In genomic region chr17:50722746-50723145, GRCh38 we compare ENCODE assay signal across 13 cellular contexts. TPM values are rescaled to one million over a fixed set of nuclear protein-coding genes. Genes with fewer than 3 reads are reported as not detected.
A peak's percentile ranks its signal among the peaks of the same experiment; 100 is the strongest.
DNase-seq lines count a peak whose midpoint lies in the region; ATAC-seq and TF ChIP-seq lines count a peak whose summit lies in the region.
"Had no signal": no experiment of that assay in that cellular context is flagged by ENCODE, and none has a peak within 500 bp of the region (broad histone marks: within the 10 kb centered on the region; RNA-seq: fewer than 3 reads in every experiment).

No MANE protein-coding gene starts in this region.

- H3K27me3 ChIP-seq in breast epithelium, result no peaks in the 10 kb centered on the region

- H3K9me3 Mint-ChIP-seq in MCF 10A (ENCODE audit: unreplicated experiment), result no peaks in the 10 kb centered on the region
- no peaks in the 10 kb centered on the region for H3K9me3 Mint-ChIP-seq in WTC11
- no peaks in the 10 kb centered on the region for H3K9me3 Mint-ChIP-seq in glutamatergic neuron (ENCODE audit: unreplicated experiment)
- no peaks in the 10 kb centered on the region for H3K9me3 Mint-ChIP-seq in stimulated activated naive CD8-positive, alpha-beta T cell treated with anti-CD3 and anti-CD28 coated beads, Interleukin-15, amount 100 ng/mL, for 72 hours

- CTCF ChIA-PET in MCF 10A (lab: Yijun Ruan, JAX), result no interaction called here
- CTCF ChIA-PET in WTC11 (lab: Charles Lee), result no interaction called here

- H3K27ac Mint-ChIP-seq in MCF 10A (ENCODE audit: low read depth, unreplicated experiment) (peak overlapping the region; percentile 59), WTC11 (peak overlapping the region; percentile 89), glutamatergic neuron (ENCODE audit: unreplicated experiment) (peak overlapping the region; percentile 36)
- H3K27ac Mint-ChIP-seq in stimulated activated naive CD8-positive, alpha-beta T cell treated with anti-CD3 and anti-CD28 coated beads, Interleukin-15, amount 100 ng/mL, for 72 hours, result no peak overlapping the region

- peak overlapping the region; percentile 96 for H3K4me3 Mint-ChIP-seq in MCF 10A (ENCODE audit: unreplicated experiment)
- H3K4me3 Mint-ChIP-seq in WTC11, result peak overlapping the region; percentile 96
- H3K4me3 Mint-ChIP-seq in glutamatergic neuron (ENCODE audit: unreplicated experiment), result peak overlapping the region; percentile 91
- peak overlapping the region; percentile 91 to 94 for H3K4me3 Mint-ChIP-seq in stimulated activated naive CD8-positive, alpha-beta T cell treated with anti-CD3 and anti-CD28 coated beads, Interleukin-15, amount 100 ng/mL, for 72 hours

- H3K36me3 ChIP-seq in breast epithelium, result no peaks in the 10 kb centered on the region

- DNase-seq in MCF 10A (ENCODE audit: unreplicated experiment) (no peak), breast epithelium (ENCODE audit: low spot score in 2 of 2) (no peak), WTC11 (ENCODE audit: low spot score) (no peak), glutamatergic neuron (no peak), SW480 (ENCODE audit: low spot score) (no peak), caudate nucleus (lab: John Stamatoyannopoulos, UW) (no peak), HCEC 1CT (no peak)
- DNase-seq in stimulated activated naive CD8-positive, alpha-beta T cell treated with anti-CD3 and anti-CD28 coated beads, Interleukin-15, amount 100 ng/mL, for 72 hours, result no peak
- DNase-seq: amygdala, C1 segment of cervical spinal cord, NCI-H748 treated with DMSO at 0.1 percent for 48 hours, T-helper 9 cell had no signal

- BruUV-seq in MCF 10A (replicated peaks; lab: Mats Ljungman, UMichigan), result no TSS peak

- no peaks in the 10 kb centered on the region for H3K9me3 ChIP-seq in breast epithelium

- H3K27ac ChIP-seq in breast epithelium (no peak overlapping the region), caudate nucleus (ENCODE audit: low read depth, low read length) (no peak overlapping the region)

- H3K36me3 Mint-ChIP-seq in MCF 10A (ENCODE audit: insufficient read depth, unreplicated experiment) (peaks cover 13% of the 10 kb centered on the region), WTC11 (peaks cover 9% of the 10 kb centered on the region), glutamatergic neuron (ENCODE audit: unreplicated experiment) (no peaks in the 10 kb centered on the region)

- TF ChIP-seq POLR2A in breast epithelium (IDR thresholded peaks at IDR 0.05), result no peak

- H3K4me1 ChIP-seq in breast epithelium, result peaks cover 0 to 27% of the 10 kb centered on the region in 2 donors

- POLR2A ChIA-PET in MCF 10A (lab: Yijun Ruan, JAX), result interaction anchor here (1.2 kb wide), 1 partner anchor 45 kb away, joined by 6 read pairs; no protein-coding TSS in a partner anchor
- POLR2A ChIA-PET in WTC11 (lab: Charles Lee), result no interaction called here

- no peak overlapping the region for H3K4me3 ChIP-seq in breast epithelium

- H3K4me1 Mint-ChIP-seq in MCF 10A (ENCODE audit: insufficient read depth, unreplicated experiment), result peaks cover 14% of the 10 kb centered on the region
- peaks cover 39% of the 10 kb centered on the region for H3K4me1 Mint-ChIP-seq in WTC11
- peaks cover 20% of the 10 kb centered on the region for H3K4me1 Mint-ChIP-seq in glutamatergic neuron (ENCODE audit: low read depth, unreplicated experiment)
- H3K4me1 Mint-ChIP-seq in stimulated activated naive CD8-positive, alpha-beta T cell treated with anti-CD3 and anti-CD28 coated beads, Interleukin-15, amount 100 ng/mL, for 72 hours, result peaks cover 60% of the 10 kb centered on the region

- TF ChIP-seq CTCF in MCF 10A (IDR thresholded peaks at IDR 0.05; ENCODE audit: unreplicated experiment) (no peak), breast epithelium (IDR thresholded peaks at IDR 0.05) (no peak), WTC11 (IDR thresholded peaks at IDR 0.05) (no peak), glutamatergic neuron (IDR thresholded peaks at IDR 0.05; ENCODE audit: partially characterized antibody, unreplicated experiment) (no peak)

- no peak for ATAC-seq in WTC11
- ATAC-seq in stimulated activated naive CD8-positive, alpha-beta T cell treated with anti-CD3 and anti-CD28 coated beads, Interleukin-15, amount 100 ng/mL, for 72 hours, result no peak

- intact Hi-C loops in MCF 10A (cut with micrococcal nuclease), result no loop called here
- intact Hi-C loops in breast epithelium (cut with DNase I; ENCODE audit: low total_unique reads), result no loop called here

- H3K27me3 Mint-ChIP-seq in MCF 10A (ENCODE audit: insufficient read depth, unreplicated experiment) (no peaks in the 10 kb centered on the region), WTC11 (ENCODE audit: low read depth) (no peaks in the 10 kb centered on the region), glutamatergic neuron (ENCODE audit: unreplicated experiment) (no peaks in the 10 kb centered on the region)
- H3K27me3 Mint-ChIP-seq in stimulated activated naive CD8-positive, alpha-beta T cell treated with anti-CD3 and anti-CD28 coated beads, Interleukin-15, amount 100 ng/mL, for 72 hours, result no peaks in the 10 kb centered on the region

TF ChIP-seq in WTC11, 78 proteins besides CTCF, POLR2A, EP300 and RAD21 (continues in another document):
- no peak for TF ChIP-seq IRF2 (CRISPR knock-in tag; IDR thresholded peaks at IDR 0.05; ENCODE audit: borderline replicate concordance, low read depth)
- no peak for TF ChIP-seq NFYB (CRISPR knock-in tag; conservative IDR thresholded peaks at IDR 0.05; ENCODE audit: low read depth)
- TF ChIP-seq ATF2 (CRISPR knock-in tag; IDR thresholded peaks at IDR 0.05; ENCODE audit: borderline replicate concordance, low read depth), result no peak
- TF ChIP-seq, protein P1, sequence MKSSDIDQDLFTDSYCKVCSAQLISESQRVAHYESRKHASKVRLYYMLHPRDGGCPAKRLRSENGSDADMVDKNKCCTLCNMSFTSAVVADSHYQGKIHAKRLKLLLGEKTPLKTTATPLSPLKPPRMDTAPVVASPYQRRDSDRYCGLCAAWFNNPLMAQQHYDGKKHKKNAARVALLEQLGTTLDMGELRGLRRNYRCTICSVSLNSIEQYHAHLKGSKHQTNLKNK (CRISPR knock-in tag; IDR thresholded peaks at IDR 0.05), result no peak
- no peak for TF ChIP-seq SOX15 (CRISPR knock-in tag; IDR thresholded peaks at IDR 0.05)
- no peak for TF ChIP-seq ZNF263 (CRISPR knock-in tag; IDR thresholded peaks at IDR 0.05; ENCODE audit: low read depth)
- no peak for TF ChIP-seq ZNF425 (CRISPR knock-in tag; conservative IDR thresholded peaks at IDR 0.05)
- no peak for TF ChIP-seq ZNF281 (CRISPR knock-in tag; IDR thresholded peaks at IDR 0.05)
- no peak for TF ChIP-seq TEAD1 (CRISPR knock-in tag; IDR thresholded peaks at IDR 0.05)

RNA-seq across cellular contexts. Expression of gene LUC7L3, which starts 3.3 kb away (rescaled TPM):
- total RNA-seq in MCF 10A (2022) (99.4 and 108 TPM in 2 replicates), breast epithelium (100 to 1,000 TPM in 2 of 3 donors, 10 to 100 TPM in 1; 70.7 to 161 (median 104) TPM), WTC11 (2021) (182 to 190 TPM (median 186 TPM) in 3 replicates), glutamatergic neuron (ENCODE audit: unreplicated experiment) (222 TPM)

RNA-seq across cellular contexts. Expression of gene ANKRD40, which starts 15.0 kb away (rescaled TPM):
- 42.2 and 46.4 TPM in 2 replicates for total RNA-seq in MCF 10A (2022)
- total RNA-seq in breast epithelium, result 10 to 100 TPM; 36.7 to 68.6 (median 38.1) TPM
- 43.3 to 45.3 TPM (median 45.3 TPM) in 3 replicates for total RNA-seq in WTC11 (2021)
- total RNA-seq in glutamatergic neuron (ENCODE audit: unreplicated experiment), result 40.8 TPM

RNA-seq across cellular contexts. Expression of gene ANKRD40CL, which starts 44.6 kb away (rescaled TPM):
- total RNA-seq in MCF 10A (2022) (not detected in 2 replicates), breast epithelium (not detected), WTC11 (2021) (not detected in 3 replicates), glutamatergic neuron (ENCODE audit: unreplicated experiment) (not detected)
- total RNA-seq: lung microvascular endothelial cell had no signal

Comparison
In these comparisons a context has a peak if more than half of its experiments do, and no peak if none do; other contexts are left out.
1. H3K27ac Mint-ChIP-seq: peak in MCF 10A (single experiment), WTC11 (single experiment) and glutamatergic neuron (single experiment); none in stimulated activated naive CD8-positive, alpha-beta T cell treated with anti-CD3 and anti-CD28 coated beads, Interleukin-15, amount 100 ng/mL, for 72 hours (0 of 2).
2. Peak in every context shown above with its lines, with median percentiles within 50 percentile points of each other: H3K4me3 Mint-ChIP-seq.